ENCODE assay signal across 1 cellular context in genomic region chr17:7220593-7221280, GRCh38.
TF ChIP-seq lines count a peak whose summit lies in the region.

No MANE protein-coding gene starts in this region.

TF ChIP-seq in HepG2, 621 proteins besides CTCF, POLR2A, EP300 and RAD21 (continued from another document and continues in another):
- TF ChIP-seq ZNF891 (CRISPR knock-in tag; IDR thresholded peaks at IDR 0.05), result no peak
- 0 out of 2 replicates have a peak, but pooled peaks have one; percentile 26 for TF ChIP-seq ZNF431 (CRISPR knock-in tag; IDR thresholded peaks at IDR 0.05; ENCODE audit: borderline replicate concordance, low read depth)
- TF ChIP-seq ZNF687 (CRISPR knock-in tag; IDR thresholded peaks at IDR 0.05), result no peak
- TF ChIP-seq FOXM1 (CRISPR knock-in tag; IDR thresholded peaks at IDR 0.05), result no peak
- no peak for TF ChIP-seq RXRA (CRISPR knock-in tag; IDR thresholded peaks at IDR 0.05)
- TF ChIP-seq ZNF562 (CRISPR knock-in tag; IDR thresholded peaks at IDR 0.05; ENCODE audit: borderline replicate concordance), result no peak
- TF ChIP-seq REPIN1 (CRISPR knock-in tag; IDR thresholded peaks at IDR 0.05; ENCODE audit: borderline replicate concordance, low read depth), result 0 out of 2 replicates have a peak, but pooled peaks have one; percentile 8
- no peak for TF ChIP-seq CCDC6 (CRISPR knock-in tag; IDR thresholded peaks at IDR 0.05)
- TF ChIP-seq HNRNPL (IDR thresholded peaks at IDR 0.05; ENCODE audit: low read depth, low read length), result peak; percentile 0; the same call in 1 of the 2 replicates
- no peak for TF ChIP-seq ZNF101 (CRISPR knock-in tag; IDR thresholded peaks at IDR 0.05; ENCODE audit: borderline replicate concordance, low read depth)
- peak; percentile 80 for TF ChIP-seq HINFP (CRISPR knock-in tag; IDR thresholded peaks at IDR 0.05; ENCODE audit: low read depth)
- TF ChIP-seq CBX5 (CRISPR knock-in tag; IDR thresholded peaks at IDR 0.05; ENCODE audit: borderline replicate concordance), result no peak
- TF ChIP-seq JUN (CRISPR knock-in tag; IDR thresholded peaks at IDR 0.05), result no peak
- no peak for TF ChIP-seq MTA3 (CRISPR knock-in tag; IDR thresholded peaks at IDR 0.05)
- no peak; the same call in 1 of the 2 replicates for TF ChIP-seq PPARG (CRISPR knock-in tag; conservative IDR thresholded peaks at IDR 0.05)
- no peak for TF ChIP-seq ZNF234 (CRISPR knock-in tag; conservative IDR thresholded peaks at IDR 0.05)
- TF ChIP-seq SMYD3 (CRISPR knock-in tag; IDR thresholded peaks at IDR 0.05), result 0 out of 2 replicates have a peak, but pooled peaks have one; percentile 48
- 0 out of 2 replicates have a peak, but pooled peaks have one; percentile 5 for TF ChIP-seq SMAD1 (CRISPR knock-in tag; IDR thresholded peaks at IDR 0.05; ENCODE audit: borderline replicate concordance, low read depth)
- no peak for TF ChIP-seq KAT2B (IDR thresholded peaks at IDR 0.05; ENCODE audit: borderline replicate concordance, low read depth, low read length)
- TF ChIP-seq ZNF512B (CRISPR knock-in tag; IDR thresholded peaks at IDR 0.05; ENCODE audit: borderline replicate concordance), result no peak
- no peak for TF ChIP-seq ZNF616 (CRISPR knock-in tag; IDR thresholded peaks at IDR 0.05; ENCODE audit: low read depth)
- 0 out of 2 replicates have a peak, but pooled peaks have one; percentile 12 for TF ChIP-seq ZNF263 (CRISPR knock-in tag; IDR thresholded peaks at IDR 0.05)
- no peak for TF ChIP-seq U2AF1 (optimal IDR thresholded peaks at IDR 0.05; ENCODE audit: low read depth, low read length)
- no peak for TF ChIP-seq RCOR2 (CRISPR knock-in tag; IDR thresholded peaks at IDR 0.05)
- no peak for TF ChIP-seq NONO (IDR thresholded peaks at IDR 0.05)
- no peak for TF ChIP-seq NONO (CRISPR knock-in tag; conservative IDR thresholded peaks at IDR 0.05)
- TF ChIP-seq ZNF276 (CRISPR knock-in tag; IDR thresholded peaks at IDR 0.05; ENCODE audit: low read depth), result no peak
- peak; percentile 57; the same call in 1 of the 2 replicates for TF ChIP-seq MAFF (IDR thresholded peaks at IDR 0.05; ENCODE audit: low read depth, low read length)
- peak; percentile 59; the same call in 1 of the 2 replicates for TF ChIP-seq PHF21A (CRISPR knock-in tag; IDR thresholded peaks at IDR 0.05)
- peak; percentile 99 for TF ChIP-seq ZNF543 (CRISPR knock-in tag; IDR thresholded peaks at IDR 0.05)
- no peak for TF ChIP-seq ZKSCAN8 (CRISPR knock-in tag; IDR thresholded peaks at IDR 0.05; ENCODE audit: borderline replicate concordance)
- TF ChIP-seq IRF1 (CRISPR knock-in tag; IDR thresholded peaks at IDR 0.05; ENCODE audit: low read depth), result no peak
- TF ChIP-seq XRCC5 (optimal IDR thresholded peaks at IDR 0.05; ENCODE audit: low read length), result peak; percentile 29
- no peak for TF ChIP-seq ZNF501 (CRISPR knock-in tag; IDR thresholded peaks at IDR 0.05)
- TF ChIP-seq ARID5B (CRISPR knock-in tag; IDR thresholded peaks at IDR 0.05), result no peak
- no peak for TF ChIP-seq HOXD1 (CRISPR knock-in tag; IDR thresholded peaks at IDR 0.05)
- peak; percentile 4; the same call in 1 of the 2 replicates for TF ChIP-seq MED1 (CRISPR knock-in tag; IDR thresholded peaks at IDR 0.05)
- TF ChIP-seq ZBTB37 (CRISPR knock-in tag; IDR thresholded peaks at IDR 0.05), result no peak
- no peak for TF ChIP-seq ZNF720 (CRISPR knock-in tag; IDR thresholded peaks at IDR 0.05)
- TF ChIP-seq ZFP62 (CRISPR knock-in tag; IDR thresholded peaks at IDR 0.05), result no peak
- TF ChIP-seq MAFK (conservative IDR thresholded peaks at IDR 0.05 in 1 of 2, IDR thresholded peaks at IDR 0.05 in 1 of 2; ENCODE audit: low read length in 2 of 2), result peak; percentile 18 to 51; a peak in 2 of 4 replicates
- no peak for TF ChIP-seq ATRX (CRISPR knock-in tag; IDR thresholded peaks at IDR 0.05; ENCODE audit: borderline replicate concordance)
- TF ChIP-seq MXD3 (CRISPR knock-in tag; IDR thresholded peaks at IDR 0.05), result no peak
- peak in 1 of 2 experiments; percentile 50; a peak in 1 of 4 replicates for TF ChIP-seq HMGXB4 (CRISPR knock-in tag; IDR thresholded peaks at IDR 0.05; ENCODE audit: borderline replicate concordance in 1 of 2, low read depth in 1 of 2)
- 0 out of 2 replicates have a peak, but pooled peaks have one; percentile 16 for TF ChIP-seq ZNF317 (CRISPR knock-in tag; IDR thresholded peaks at IDR 0.05)
- no peak for TF ChIP-seq ATF7 (IDR thresholded peaks at IDR 0.05)
- TF ChIP-seq ATF7 (CRISPR knock-in tag; IDR thresholded peaks at IDR 0.05), result no peak
- TF ChIP-seq ZNF652 (CRISPR knock-in tag; IDR thresholded peaks at IDR 0.05; ENCODE audit: borderline replicate concordance, low read depth), result no peak
- no peak for TF ChIP-seq SATB2 (CRISPR knock-in tag; IDR thresholded peaks at IDR 0.05)
- no peak for TF ChIP-seq ZNF672 (CRISPR knock-in tag; IDR thresholded peaks at IDR 0.05)
